Comparison of ENCODE assay signal across 26 cellular contexts in genomic region chr12:80494836-80495235, GRCh38. TPM values are rescaled to one million over a fixed set of nuclear protein-coding genes. Genes with fewer than 3 reads are reported as not detected.
"Had no signal": no experiment of that assay in that cellular context is flagged by ENCODE, and none has a peak within 500 bp of the region (broad histone marks: within the 10 kb centered on the region; RNA-seq: fewer than 3 reads in every experiment).

No MANE protein-coding gene starts in this region.

- ATAC-seq: psoas muscle; right cardiac atrium; right lobe of liver; stimulated activated effector memory CD8-positive, alpha-beta T cell treated with anti-CD3 and anti-CD28 coated beads, Interleukin-12 subunit alpha, Interleukin-12 subunit beta, amount 100 ng/mL, for 72 hours; stimulated activated naive B cell treated with anti-CD40 and anti-IgM and Interleukin-4, amounts not matched to agents 10 μg/mL and 1 μg/mL and 100 μg/mL, for 72 hours had no signal

- H2AFZ ChIP-seq: neural progenitor cell, parathyroid adenoma had no signal

- H3K9ac ChIP-seq: neural progenitor cell, parathyroid adenoma had no signal

- H3K4me3 ChIP-seq: neural progenitor cell, ovary, psoas muscle, right lobe of liver, sigmoid colon, stomach, thoracic aorta, thyroid gland, tibial nerve, upper lobe of left lung, vagina had no signal

- H3K9me3 ChIP-seq: ovary, psoas muscle, right lobe of liver, sigmoid colon, stomach, thoracic aorta, thyroid gland, tibial nerve, upper lobe of left lung, vagina had no signal

- H3K4me1 ChIP-seq: neural progenitor cell, parathyroid adenoma, psoas muscle, right lobe of liver, sigmoid colon, stomach, thyroid gland, tibial nerve, upper lobe of left lung, vagina had no signal

- H3K27me3 ChIP-seq: neural progenitor cell, ovary, right lobe of liver, sigmoid colon, stomach, thyroid gland, tibial nerve, upper lobe of left lung, vagina had no signal

- DNase-seq: occipital lobe; ovary; posterior cingulate gyrus; psoas muscle; right cardiac atrium; right lobe of liver; sigmoid colon; small intestine; stimulated activated CD4-positive, alpha-beta T cell treated with anti-CD3 and anti-CD28 coated beads, Interleukin-15, amount 100 ng/mL, for 24 hours; stimulated activated CD4-positive, alpha-beta T cell treated with anti-CD3 and anti-CD28 coated beads, Interleukin-2, amount 100 ng/mL, for 24 hours; stimulated activated CD4-positive, alpha-beta T cell treated with anti-CD3 and anti-CD28 coated beads, Interleukin-2, amount 100 ng/mL, for 48 hours; stimulated activated CD4-positive, alpha-beta T cell treated with anti-CD3 and anti-CD28 coated beads, Interleukin-4, amount 100 ng/mL, for 24 hours; stimulated activated naive B cell treated with anti-CD40 and anti-IgM and Interleukin-4, amounts not matched to agents 10 μg/mL and 1 μg/mL and 100 μg/mL, for 72 hours; stimulated activated naive CD4-positive, alpha-beta T cell treated with Interleukin-2 at 50 U/mL for 16 hours; stomach; thyroid gland; trophoblast cell; upper lobe of left lung had no signal

- H3K79me2 ChIP-seq: parathyroid adenoma had no signal

- H3K4me2 ChIP-seq: neural progenitor cell had no signal

- FAIRE-seq: small intestine, urothelium cell line had no signal

- H3K36me3 ChIP-seq: neural progenitor cell, ovary, right lobe of liver, sigmoid colon, stomach, thoracic aorta, thyroid gland, tibial nerve, upper lobe of left lung, vagina had no signal

- H3K27ac ChIP-seq: neural progenitor cell, ovary, parathyroid adenoma, psoas muscle, right lobe of liver, sigmoid colon, stomach, thoracic aorta, thyroid gland, tibial nerve, upper lobe of left lung, vagina had no signal

RNA-seq across cellular contexts. Expression of gene PTPRQ, which starts 50.8 kb away (rescaled TPM):
- polyA plus RNA-seq: neural cell, sigmoid colon, small intestine had no signal
